ENCODE assay signal across 21 cellular contexts in genomic region chr22:42322562-42322926, GRCh38. TPM values are rescaled to one million over a fixed set of nuclear protein-coding genes. Genes with fewer than 3 reads are reported as not detected.
A peak's percentile ranks its signal among the peaks of the same experiment; 100 is the strongest.
DNase-seq lines count a peak whose midpoint lies in the region; ATAC-seq and TF ChIP-seq lines count a peak whose summit lies in the region.
"Had no signal": no experiment of that assay in that cellular context is flagged by ENCODE, and none has a peak within 500 bp of the region (broad histone marks: within the 10 kb centered on the region; RNA-seq: fewer than 3 reads in every experiment).

No MANE protein-coding gene starts in this region.

- dilution Hi-C loops in mammary epithelial cell (cut with HindIII; ENCODE audit: low sequenced_read_pairs), result no loop called here

- POLR2A ChIA-PET in HEK293 (lab: Yijun Ruan, JAX), result interaction anchor here (1.2 kb wide), 1 partner anchor 15 kb away, joined by 3 read pairs; no protein-coding TSS in a partner anchor
- POLR2A ChIA-PET in naive thymus-derived CD4-positive, alpha-beta T cell (lab: Charles Lee), result no interaction called here

- peak overlapping the region; percentile 79 for H2AFZ ChIP-seq in mammary epithelial cell (ENCODE audit: low read depth, low read length)
- H2AFZ ChIP-seq: PC-9 had no signal

- H3K27me3 ChIP-seq in BLaER1 treated with 17β-estradiol and CSF1 and Interleukin-3, amounts not matched to agents 10 nM and 100 nM, result no peaks in the 10 kb centered on the region
- H3K27me3 ChIP-seq in mammary epithelial cell (ENCODE audit: insufficient read depth, low read length), result no peaks in the 10 kb centered on the region
- H3K27me3 ChIP-seq in naive thymus-derived CD4-positive, alpha-beta T cell (ENCODE audit: control insufficient read depth in 2 of 2, insufficient read depth in 2 of 2, low read length in 2 of 2), result no peaks in the 10 kb centered on the region

- TF ChIP-seq CTCF in HEK293 (tag by site-specific recombination; IDR thresholded peaks at IDR 0.05) (no peak), mammary epithelial cell (conservative IDR thresholded peaks at IDR 0.05 in 1 of 2, IDR thresholded peaks at IDR 0.05 in 1 of 2; ENCODE audit: extremely low read depth in 1 of 2, insufficient read depth in 1 of 2, low read depth in 1 of 2, low read length in 2 of 2) (no peak)

- peaks cover 0 to 3% (median 0%) of the 10 kb centered on the region in 5 donors for H3K27me3 Mint-ChIP-seq in naive thymus-derived CD4-positive, alpha-beta T cell
- H3K27me3 Mint-ChIP-seq in natural killer cell treated with Interleukin-12 subunit alpha and Interleukin-12 subunit beta and Interleukin-15 and Interleukin-18, amount 100 ng/mL, for 72 hours, result no peaks in the 10 kb centered on the region
- peaks cover 25 to 34% of the 10 kb centered on the region in 2 donors for H3K27me3 Mint-ChIP-seq in stimulated activated naive B cell treated with anti-CD40 and anti-IgM and Interleukin-4, amounts not matched to agents 10 μg/mL and 1 μg/mL and 100 μg/mL, for 72 hours

- peaks cover 0 to 41% (median 14%) of the 10 kb centered on the region in 11 experiments; a peak in 10 of 22 replicates for H4K20me1 ChIP-seq in BLaER1 treated with 17β-estradiol and CSF1 and Interleukin-3, amounts not matched to agents 10 nM and 100 nM
- no peaks in the 10 kb centered on the region for H4K20me1 ChIP-seq in mammary epithelial cell (ENCODE audit: insufficient read depth, low read length)

- peaks cover 61 to 92% (median 79%) of the 10 kb centered on the region in 10 experiments for H3K4me1 ChIP-seq in BLaER1 treated with 17β-estradiol and CSF1 and Interleukin-3, amounts not matched to agents 10 nM and 100 nM
- peaks cover 16% of the 10 kb centered on the region for H3K4me1 ChIP-seq in HEK293 (ENCODE audit: control insufficient read depth, insufficient read depth, low read length)
- H3K4me1 ChIP-seq in mammary epithelial cell (ENCODE audit: insufficient read depth, low read length), result peaks cover 37% of the 10 kb centered on the region
- peaks cover 14 to 24% of the 10 kb centered on the region in 2 donors for H3K4me1 ChIP-seq in naive thymus-derived CD4-positive, alpha-beta T cell (ENCODE audit: control insufficient read depth in 2 of 2, insufficient read depth in 2 of 2, low read length in 2 of 2)

- H3K27ac ChIP-seq in BLaER1 treated with 17β-estradiol and CSF1 and Interleukin-3, amounts not matched to agents 10 nM and 100 nM, result peak overlapping the region in 3 of 11 experiments; percentile 4 to 49 (median 43); a peak in 5 of 22 replicates
- no peak overlapping the region for H3K27ac ChIP-seq in HEK293 (ENCODE audit: extremely low read depth, low read depth, low read length)
- H3K27ac ChIP-seq in mammary epithelial cell (ENCODE audit: insufficient read depth, low read depth, low read length), result peak overlapping the region; percentile 76
- H3K27ac ChIP-seq in naive thymus-derived CD4-positive, alpha-beta T cell (ENCODE audit: low read depth, low read length), result no peak overlapping the region
- H3K27ac ChIP-seq: PC-9, thoracic aorta had no signal

- intact Hi-C loops in mammary epithelial cell (cut with micrococcal nuclease), result loop anchor here (5.0 kb wide), 1 partner anchor 45 kb away; no protein-coding TSS in a partner anchor
- intact Hi-C loops in naive thymus-derived CD4-positive, alpha-beta T cell (cut with micrococcal nuclease), result no loop called here

- DNase-seq in mammary epithelial cell (no peak), superior temporal gyrus (ENCODE audit: extremely low spot score) (no peak), anterior cingulate cortex (lab: John Stamatoyannopoulos, UW) (no peak)
- no peak for DNase-seq in naive thymus-derived CD4-positive, alpha-beta T cell
- DNase-seq in natural killer cell treated with Interleukin-12 subunit alpha and Interleukin-12 subunit beta and Interleukin-15 and Interleukin-18, amount 100 ng/mL, for 72 hours (ENCODE audit: low spot score), result no peak
- no peak for DNase-seq in stimulated activated naive B cell treated with anti-CD40 and anti-IgM and Interleukin-4, amounts not matched to agents 10 μg/mL and 1 μg/mL and 100 μg/mL, for 72 hours
- DNase-seq: activated naive CD4-positive, alpha-beta T cell treated with Interleukin-2 at 50 U/mL for 16 hours; activated T-cell treated with anti-CD3 and anti-CD28 coated beads, Interleukin-2, amount 50 U/mL, for 48 hours; amniotic stem cell; CD8-positive, alpha-beta memory T cell; GOT3; kidney glomerular epithelial cell; NCI-H1417 treated with DMSO at 0.1 percent for 48 hours; NCI-H510A treated with DMSO at 0.1 percent for 48 hours; NK-92 treated with Interleukin-12 subunit alpha and Interleukin-12 subunit beta, amount 100 ng/mL, for 24 hours; PC-9; SIG-M5 had no signal

- H3K27ac Mint-ChIP-seq in naive thymus-derived CD4-positive, alpha-beta T cell, result peak overlapping the region in 5 of 9 donors; percentile 6 to 88 (median 64)
- H3K27ac Mint-ChIP-seq in natural killer cell treated with Interleukin-12 subunit alpha and Interleukin-12 subunit beta and Interleukin-15 and Interleukin-18, amount 100 ng/mL, for 72 hours, result no peak overlapping the region
- H3K27ac Mint-ChIP-seq in stimulated activated naive B cell treated with anti-CD40 and anti-IgM and Interleukin-4, amounts not matched to agents 10 μg/mL and 1 μg/mL and 100 μg/mL, for 72 hours, result no peak overlapping the region
- H3K27ac Mint-ChIP-seq: stimulated activated memory B cell treated with anti-CD40 and anti-IgM and Interleukin-4, amounts not matched to agents 10 μg/mL and 1 μg/mL and 100 μg/mL, for 72 hours had no signal

- H3K9me3 ChIP-seq in BLaER1 treated with 17β-estradiol and CSF1 and Interleukin-3, amounts not matched to agents 10 nM and 100 nM (replicated peaks in 1 of 11), result no peaks in the 10 kb centered on the region
- H3K9me3 ChIP-seq in HEK293 (ENCODE audit: control insufficient read depth, insufficient read depth, low read depth, low read length), result no peaks in the 10 kb centered on the region
- H3K9me3 ChIP-seq in mammary epithelial cell (replicated peaks; ENCODE audit: insufficient read depth, low read length), result no peaks in the 10 kb centered on the region
- H3K9me3 ChIP-seq in naive thymus-derived CD4-positive, alpha-beta T cell (ENCODE audit: control insufficient read depth in 2 of 3, low read length in 3 of 3), result no peaks in the 10 kb centered on the region
- H3K9me3 ChIP-seq: thoracic aorta had no signal

- in situ Hi-C loops in mammary epithelial cell (cut with MboI; ENCODE audit: low sequenced_read_pairs in 2 of 2), result no loop called here

- H3K4me3 Mint-ChIP-seq in naive thymus-derived CD4-positive, alpha-beta T cell, result no peak overlapping the region
- no peak overlapping the region for H3K4me3 Mint-ChIP-seq in natural killer cell treated with Interleukin-12 subunit alpha and Interleukin-12 subunit beta and Interleukin-15 and Interleukin-18, amount 100 ng/mL, for 72 hours
- no peak overlapping the region for H3K4me3 Mint-ChIP-seq in stimulated activated naive B cell treated with anti-CD40 and anti-IgM and Interleukin-4, amounts not matched to agents 10 μg/mL and 1 μg/mL and 100 μg/mL, for 72 hours
- H3K4me3 Mint-ChIP-seq: CD8-positive, alpha-beta memory T cell; stimulated activated memory B cell treated with anti-CD40 and anti-IgM and Interleukin-4, amounts not matched to agents 10 μg/mL and 1 μg/mL and 100 μg/mL, for 72 hours had no signal

- BruUV-seq in mammary epithelial cell (replicated peaks; lab: Mats Ljungman, UMichigan), result no TSS peak

- peaks cover 0 to 4% (median 0%) of the 10 kb centered on the region in 11 donors for H3K9me3 Mint-ChIP-seq in naive thymus-derived CD4-positive, alpha-beta T cell
- H3K9me3 Mint-ChIP-seq in natural killer cell treated with Interleukin-12 subunit alpha and Interleukin-12 subunit beta and Interleukin-15 and Interleukin-18, amount 100 ng/mL, for 72 hours, result peaks cover 3% of the 10 kb centered on the region
- H3K9me3 Mint-ChIP-seq in stimulated activated naive B cell treated with anti-CD40 and anti-IgM and Interleukin-4, amounts not matched to agents 10 μg/mL and 1 μg/mL and 100 μg/mL, for 72 hours, result no peaks in the 10 kb centered on the region
- H3K9me3 Mint-ChIP-seq: CD8-positive, alpha-beta memory T cell; stimulated activated memory B cell treated with anti-CD40 and anti-IgM and Interleukin-4, amounts not matched to agents 10 μg/mL and 1 μg/mL and 100 μg/mL, for 72 hours had no signal

- H3K79me2 ChIP-seq in mammary epithelial cell (ENCODE audit: insufficient read depth, low read length), result no peaks in the 10 kb centered on the region

- no peak for ATAC-seq in naive thymus-derived CD4-positive, alpha-beta T cell
- no peak for ATAC-seq in natural killer cell treated with Interleukin-12 subunit alpha and Interleukin-12 subunit beta and Interleukin-15 and Interleukin-18, amount 100 ng/mL, for 72 hours
- ATAC-seq in stimulated activated naive B cell treated with anti-CD40 and anti-IgM and Interleukin-4, amounts not matched to agents 10 μg/mL and 1 μg/mL and 100 μg/mL, for 72 hours (replicated peaks), result no peak
- ATAC-seq: stimulated activated memory B cell treated with anti-CD40 and anti-IgM and Interleukin-4, amounts not matched to agents 10 μg/mL and 1 μg/mL and 100 μg/mL, for 72 hours had no signal

- peaks cover 22 to 45% (median 31%) of the 10 kb centered on the region in 7 donors for H3K4me1 Mint-ChIP-seq in naive thymus-derived CD4-positive, alpha-beta T cell
- H3K4me1 Mint-ChIP-seq in natural killer cell treated with Interleukin-12 subunit alpha and Interleukin-12 subunit beta and Interleukin-15 and Interleukin-18, amount 100 ng/mL, for 72 hours (ENCODE audit: low read depth in 2 of 2), result peaks cover 5 to 6% of the 10 kb centered on the region in 2 donors
- peaks cover 5 to 17% of the 10 kb centered on the region in 2 donors for H3K4me1 Mint-ChIP-seq in stimulated activated naive B cell treated with anti-CD40 and anti-IgM and Interleukin-4, amounts not matched to agents 10 μg/mL and 1 μg/mL and 100 μg/mL, for 72 hours

- CTCF ChIA-PET in HEK293 (lab: Yijun Ruan, JAX), result no interaction called here
- CTCF ChIA-PET in mammary epithelial cell (lab: Charles Lee; ENCODE audit: low non-redundant PET), result no interaction called here
- CTCF ChIA-PET in naive thymus-derived CD4-positive, alpha-beta T cell (lab: Charles Lee), result no interaction called here

- WGBS in mammary epithelial cell (ENCODE audit: low coverage, missing lambda C conversion rate), result 58% methylated on average over 3 of the region's 4 CpGs

- H3K4me3 ChIP-seq in BLaER1 treated with 17β-estradiol and CSF1 and Interleukin-3, amounts not matched to agents 10 nM and 100 nM, result no peak overlapping the region
- no peak overlapping the region for H3K4me3 ChIP-seq in HEK293 (ENCODE audit: low read depth, low read length)
- H3K4me3 ChIP-seq in mammary epithelial cell (replicated peaks in 1 of 3; ENCODE audit: insufficient read depth in 1 of 3, low read depth in 2 of 3, low read length in 3 of 3), result no peak overlapping the region
- no peak overlapping the region for H3K4me3 ChIP-seq in naive thymus-derived CD4-positive, alpha-beta T cell (ENCODE audit: low read length)
- H3K4me3 ChIP-seq: PC-9, thoracic aorta had no signal

- H3K36me3 Mint-ChIP-seq in naive thymus-derived CD4-positive, alpha-beta T cell, result peaks cover 0 to 10% (median 0%) of the 10 kb centered on the region in 5 donors
- H3K36me3 Mint-ChIP-seq in natural killer cell treated with Interleukin-12 subunit alpha and Interleukin-12 subunit beta and Interleukin-15 and Interleukin-18, amount 100 ng/mL, for 72 hours, result no peaks in the 10 kb centered on the region
- H3K36me3 Mint-ChIP-seq in stimulated activated naive B cell treated with anti-CD40 and anti-IgM and Interleukin-4, amounts not matched to agents 10 μg/mL and 1 μg/mL and 100 μg/mL, for 72 hours, result no peaks in the 10 kb centered on the region
- H3K36me3 Mint-ChIP-seq: stimulated activated memory B cell treated with anti-CD40 and anti-IgM and Interleukin-4, amounts not matched to agents 10 μg/mL and 1 μg/mL and 100 μg/mL, for 72 hours had no signal

- peak overlapping the region; percentile 25 to 70 (median 53) for H3K4me2 ChIP-seq in BLaER1 treated with 17β-estradiol and CSF1 and Interleukin-3, amounts not matched to agents 10 nM and 100 nM
- H3K4me2 ChIP-seq in mammary epithelial cell (ENCODE audit: insufficient read depth, low read depth, low read length), result peak overlapping the region; percentile 57
- H3K4me2 ChIP-seq: PC-9 had no signal

- no peaks in the 10 kb centered on the region for H3K36me3 ChIP-seq in BLaER1 treated with 17β-estradiol and CSF1 and Interleukin-3, amounts not matched to agents 10 nM and 100 nM
- H3K36me3 ChIP-seq in HEK293 (ENCODE audit: control insufficient read depth in 2 of 2, insufficient read depth in 1 of 2, low read length in 2 of 2) (no peaks in the 10 kb centered on the region), mammary epithelial cell (ENCODE audit: insufficient read depth, low read length) (no peaks in the 10 kb centered on the region)
- H3K36me3 ChIP-seq in naive thymus-derived CD4-positive, alpha-beta T cell (ENCODE audit: control insufficient read depth in 2 of 3, insufficient read depth in 3 of 3, low read length in 3 of 3), result no peaks in the 10 kb centered on the region
- H3K36me3 ChIP-seq: thoracic aorta had no signal

- peak overlapping the region in 7 of 11 experiments; percentile 3 to 44 (median 16); a peak in 7 of 22 replicates for H3K9ac ChIP-seq in BLaER1 treated with 17β-estradiol and CSF1 and Interleukin-3, amounts not matched to agents 10 nM and 100 nM
- peak overlapping the region; percentile 34 for H3K9ac ChIP-seq in mammary epithelial cell (ENCODE audit: insufficient read depth, low read length)

RNA-seq across cellular contexts. Expression of gene TCF20, which starts 52.1 kb away (rescaled TPM):
- 10 to 100 TPM; 49.2 to 62.5 TPM for total RNA-seq in mammary epithelial cell
- polyA plus RNA-seq in mammary epithelial cell, result 26.0 TPM
- polyA minus RNA-seq in mammary epithelial cell, result 64.9 TPM
- 10 to 100 TPM; 63.6 to 97.2 (median 78.1) TPM for total RNA-seq in naive thymus-derived CD4-positive, alpha-beta T cell
- 1 to 10 TPM; 3.3 to 3.8 TPM for polyA plus RNA-seq in naive thymus-derived CD4-positive, alpha-beta T cell
- 10 to 100 TPM; 54.8 to 69.0 TPM for total RNA-seq in natural killer cell treated with Interleukin-12 subunit alpha and Interleukin-12 subunit beta and Interleukin-15 and Interleukin-18, amount 100 ng/mL, for 72 hours

Comparison
In these comparisons a context has a peak if more than half of its experiments do, and no peak if none do; other contexts are left out.
1. H3K27ac Mint-ChIP-seq: peak in naive thymus-derived CD4-positive, alpha-beta T cell (5 of 9); none in natural killer cell treated with Interleukin-12 subunit alpha and Interleukin-12 subunit beta and Interleukin-15 and Interleukin-18, amount 100 ng/mL, for 72 hours (0 of 2) and stimulated activated naive B cell treated with anti-CD40 and anti-IgM and Interleukin-4, amounts not matched to agents 10 μg/mL and 1 μg/mL and 100 μg/mL, for 72 hours (single experiment).